ENCODE assay signal across 22 cellular contexts in the genomic region with DNA sequence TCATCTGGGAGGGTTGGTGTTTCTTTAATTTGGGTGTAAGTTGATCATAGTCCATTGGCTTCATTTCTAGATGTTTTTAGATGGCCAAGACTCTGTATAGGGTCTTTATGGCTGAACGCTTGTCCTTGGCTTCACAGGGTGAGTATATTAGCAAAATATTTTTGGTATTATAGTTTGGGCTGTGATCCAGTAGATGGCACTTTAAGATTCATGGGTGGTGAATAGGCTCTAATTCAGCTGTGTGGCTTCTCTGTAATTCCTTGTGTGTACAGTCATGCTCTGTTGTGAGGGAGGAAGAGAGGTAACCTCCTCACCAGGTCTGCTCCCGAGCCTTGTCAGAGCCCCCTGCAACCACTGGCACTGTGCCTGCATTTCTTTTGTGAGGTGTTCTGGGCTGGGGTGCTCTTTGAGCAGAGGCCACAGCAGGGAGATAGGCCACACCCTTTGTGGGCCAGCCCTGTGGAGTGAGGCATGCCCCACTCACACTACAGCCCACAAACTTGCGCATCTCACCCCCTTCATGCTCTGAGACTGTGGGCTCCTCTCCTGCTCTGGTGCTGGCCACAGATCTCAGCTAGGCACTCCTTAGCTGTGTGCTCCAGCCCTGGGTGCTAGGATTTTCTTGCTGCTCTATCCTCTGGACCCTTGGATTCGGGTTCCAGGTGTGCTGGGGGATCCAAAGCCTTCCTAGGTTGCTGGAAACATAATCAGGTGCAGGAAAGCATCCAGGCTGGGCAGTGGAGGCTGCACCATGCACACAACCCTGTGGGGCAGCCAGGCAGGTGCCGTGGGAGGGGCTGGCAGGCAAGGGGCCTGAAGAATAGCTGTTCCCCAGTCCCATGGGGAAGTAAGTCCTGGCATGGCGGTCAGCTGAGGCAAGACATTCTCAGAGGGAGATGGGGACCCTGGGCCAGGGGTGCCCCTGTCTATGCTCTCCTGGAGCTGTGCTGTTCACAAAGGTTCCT.
"Had no signal": no experiment of that assay in that cellular context is flagged by ENCODE, and none has a peak within 500 bp of the region (broad histone marks: within the 10 kb centered on the region; RNA-seq: fewer than 3 reads in every experiment).

No MANE protein-coding gene starts in this region.

- H3K27ac Mint-ChIP-seq: activated CD8-positive, alpha-beta T cell treated with anti-CD3 and anti-CD28 coated beads, Interleukin-2, amount 10 ng/mL, durations not matched to agents 7 days and 5 days; activated naive CD4-positive, alpha-beta T cell treated with anti-CD3 and anti-CD28 coated beads, Interleukin-2, amount 50 U/mL, for 24 hours; dendritic cell treated with granulocyte-macrophage colony-stimulating factor and Interleukin-4, amounts not matched to agents 40 ng/mL and 50 ng/mL, for 4 days; naive thymus-derived CD4-positive, alpha-beta T cell had no signal

- H3K36me3 Mint-ChIP-seq: activated naive CD4-positive, alpha-beta T cell treated with anti-CD3 and anti-CD28 coated beads, Interleukin-2, amount 50 U/mL, for 24 hours; naive thymus-derived CD4-positive, alpha-beta T cell had no signal

- H3K4me3 Mint-ChIP-seq: activated CD8-positive, alpha-beta T cell treated with anti-CD3 and anti-CD28 coated beads, Interleukin-2, amount 10 ng/mL, durations not matched to agents 7 days and 5 days; activated naive CD4-positive, alpha-beta T cell treated with anti-CD3 and anti-CD28 coated beads, Interleukin-2, amount 50 U/mL, for 24 hours; dendritic cell treated with granulocyte-macrophage colony-stimulating factor and Interleukin-4, amounts not matched to agents 40 ng/mL and 50 ng/mL, for 4 days; naive thymus-derived CD4-positive, alpha-beta T cell had no signal

- DNase-seq: activated CD8-positive, alpha-beta memory T cell treated with anti-CD3 and anti-CD28 coated beads, Interleukin-2, amount 50 U/mL, for 4 hours; activated CD8-positive, alpha-beta T cell treated with anti-CD3 and anti-CD28 coated beads, Interleukin-2, amount 10 ng/mL, durations not matched to agents 7 days and 5 days; activated effector memory CD4-positive, alpha-beta T cell treated with anti-CD3 and anti-CD28 coated beads, Interleukin-2, amount 50 U/mL, for 16 hours; activated T-cell treated with anti-CD3 and anti-CD28 coated beads, Interleukin-2, amount 50 U/mL, for 48 hours; amniotic stem cell; effector memory CD4-positive, alpha-beta T cell; heart left ventricle; mucosa of descending colon; naive thymus-derived CD4-positive, alpha-beta T cell; sigmoid colon; stimulated activated CD4-positive, alpha-beta T cell treated with anti-CD3 and anti-CD28 coated beads, Interleukin-2, amount 100 ng/mL, for 24 hours; T-helper 1 cell; T1000; tibial artery had no signal

- FAIRE-seq: frontal cortex, islet of Langerhans had no signal

- H3K27ac ChIP-seq: heart left ventricle, left lung, parathyroid adenoma, sigmoid colon, SK-N-MC, tibial artery, VCaP had no signal

- H3K4me1 Mint-ChIP-seq: activated naive CD4-positive, alpha-beta T cell treated with anti-CD3 and anti-CD28 coated beads, Interleukin-2, amount 50 U/mL, for 24 hours; naive thymus-derived CD4-positive, alpha-beta T cell had no signal

- H3K27me3 Mint-ChIP-seq: activated naive CD4-positive, alpha-beta T cell treated with anti-CD3 and anti-CD28 coated beads, Interleukin-2, amount 50 U/mL, for 24 hours; dendritic cell treated with granulocyte-macrophage colony-stimulating factor and Interleukin-4, amounts not matched to agents 40 ng/mL and 50 ng/mL, for 4 days had no signal

- H3K9ac ChIP-seq: parathyroid adenoma had no signal

- H3K27me3 ChIP-seq: heart left ventricle, left lung, sigmoid colon, tibial artery had no signal

- H3K36me3 ChIP-seq: heart left ventricle, left lung, sigmoid colon, tibial artery had no signal

- H3K4me1 ChIP-seq: heart left ventricle, left lung, parathyroid adenoma, tibial artery had no signal

- H3K4me3 ChIP-seq: heart left ventricle, left lung, mucosa of descending colon, sigmoid colon, SK-N-MC, tibial artery had no signal

- H3K79me2 ChIP-seq: parathyroid adenoma had no signal

- ATAC-seq: activated CD8-positive, alpha-beta T cell treated with anti-CD3 and anti-CD28 coated beads, Interleukin-2, amount 10 ng/mL, durations not matched to agents 7 days and 5 days; heart left ventricle; left lung; mucosa of descending colon; naive thymus-derived CD4-positive, alpha-beta T cell had no signal

- H2AFZ ChIP-seq: parathyroid adenoma had no signal

- H3K9me3 ChIP-seq: mucosa of descending colon, tibial artery had no signal
